Comparison of ENCODE assay signal across 9 cellular contexts in the genomic region with DNA sequence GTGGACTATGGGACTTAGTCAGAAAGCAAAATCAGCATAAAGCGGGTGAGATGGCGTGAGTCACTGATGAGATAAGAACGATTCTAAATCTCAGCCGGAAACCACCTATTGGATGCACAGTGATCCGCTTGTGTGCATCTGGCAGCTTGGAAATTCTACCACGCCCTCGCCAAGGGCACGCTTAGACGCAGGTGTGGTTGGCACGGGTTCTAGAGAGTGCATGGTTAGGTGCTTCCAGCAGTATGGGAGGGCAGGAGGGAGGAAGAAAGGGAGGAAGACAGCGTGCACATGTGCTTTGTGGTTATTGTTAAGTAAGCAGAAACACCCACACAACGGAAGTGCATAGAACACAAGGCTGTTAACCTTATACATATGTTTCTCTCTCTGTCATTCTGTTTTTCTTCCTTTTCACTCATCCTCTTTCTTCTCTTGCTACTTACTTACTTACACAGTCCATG.
A peak's percentile ranks its signal among the peaks of the same experiment; 100 is the strongest.
DNase-seq lines count a peak whose midpoint lies in the region; ATAC-seq and TF ChIP-seq lines count a peak whose summit lies in the region.
"Had no signal": no experiment of that assay in that cellular context is flagged by ENCODE, and none has a peak within 500 bp of the region (broad histone marks: within the 10 kb centered on the region; RNA-seq: fewer than 3 reads in every experiment).

No MANE protein-coding gene starts in this region.

- peaks cover 37% of the 10 kb centered on the region for H3K9me3 Mint-ChIP-seq in HFFc6

- no peak for TF ChIP-seq CTCF in HFFc6 (IDR thresholded peaks at IDR 0.05)

- H3K36me3 Mint-ChIP-seq in HFFc6 (ENCODE audit: low read depth) = no peaks in the 10 kb centered on the region; the same call in 1 of the 2 replicates

- no peaks in the 10 kb centered on the region for H3K27me3 Mint-ChIP-seq in HFFc6 (ENCODE audit: insufficient read depth)

- H3K4me3 Mint-ChIP-seq in HFFc6 = no peak overlapping the region

- H3K4me1 Mint-ChIP-seq in HFFc6 (ENCODE audit: low read depth) = no peaks in the 10 kb centered on the region

- peak; percentile 20 for DNase-seq in activated T-cell treated with anti-CD3 and anti-CD28 coated beads, Interleukin-2, amount 50 U/mL, for 1 hour
- peak; percentile 3 for DNase-seq in stimulated activated CD8-positive, alpha-beta memory T cell treated with anti-CD3 and anti-CD28 coated beads, Interleukin-12 subunit alpha, Interleukin-12 subunit beta, amount 100 ng/mL, for 1 hour (ENCODE audit: low read depth)
- DNase-seq in HFFc6 = no peak
- DNase-seq: esophagus squamous epithelium, spleen had no signal

- peak; percentile 68 for ATAC-seq in GM19328 (IDR thresholded peaks at IDR 0.05; ENCODE audit: unreplicated experiment)
- peak; percentile 67 for ATAC-seq in HG03442 (IDR thresholded peaks at IDR 0.05; ENCODE audit: unreplicated experiment)
- no peak for ATAC-seq in HG03039 (IDR thresholded peaks at IDR 0.05; ENCODE audit: unreplicated experiment)
- ATAC-seq in GM18858 (IDR thresholded peaks at IDR 0.05; ENCODE audit: unreplicated experiment) = no peak

- H3K27ac Mint-ChIP-seq in HFFc6 = no peak overlapping the region

Comparison
In these comparisons a context has a peak if more than half of its experiments do, and no peak if none do; other contexts are left out.
1. ATAC-seq: peak in GM19328 (single experiment) and HG03442 (single experiment); none in HG03039 (single experiment) and GM18858 (single experiment).